ENCODE assay signal across 1 cellular context in the genomic region with DNA sequence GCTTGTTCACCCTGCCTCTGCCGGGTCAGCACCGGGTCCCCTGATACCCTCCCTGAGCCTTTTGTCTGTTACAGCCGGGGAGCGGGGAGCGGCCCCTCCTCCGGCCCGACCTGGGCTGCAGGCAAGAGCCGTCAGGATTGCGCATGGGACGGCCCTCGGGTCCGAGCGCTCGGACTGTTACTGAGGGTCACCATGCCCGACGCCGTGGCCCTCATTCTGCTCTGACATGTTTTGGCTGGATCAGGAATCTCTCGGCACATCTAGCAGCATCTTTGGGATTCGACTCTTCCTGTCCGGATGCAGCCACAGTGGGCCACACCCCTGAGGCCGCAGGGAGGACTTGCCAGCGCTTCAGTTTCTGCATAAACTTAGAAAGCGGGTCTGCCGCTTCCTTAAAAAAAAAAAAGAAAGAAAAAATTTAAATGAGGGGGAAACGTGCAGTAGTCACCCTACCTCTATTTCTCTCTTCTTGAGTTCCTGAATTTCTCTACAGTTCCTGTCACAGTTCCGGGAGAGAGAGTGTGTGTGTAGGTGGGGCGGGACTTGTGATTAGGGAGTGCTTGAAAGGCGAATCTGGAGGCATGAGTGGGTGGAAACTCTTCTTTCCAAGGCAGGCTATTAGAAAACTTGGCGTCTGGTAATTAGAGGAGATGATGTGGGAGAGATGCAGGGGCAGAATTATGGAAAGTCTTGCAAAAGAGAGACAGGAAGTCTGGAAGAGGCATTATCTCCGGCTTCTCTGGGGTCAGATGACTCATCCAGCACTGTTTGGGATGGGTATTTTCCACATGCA.
TF ChIP-seq lines count a peak whose summit lies in the region.

No MANE protein-coding gene starts in this region.

TF ChIP-seq in K562, 482 proteins besides CTCF, POLR2A, EP300 and RAD21 (continued from another document and continues in another):
- TF ChIP-seq, protein P1, sequence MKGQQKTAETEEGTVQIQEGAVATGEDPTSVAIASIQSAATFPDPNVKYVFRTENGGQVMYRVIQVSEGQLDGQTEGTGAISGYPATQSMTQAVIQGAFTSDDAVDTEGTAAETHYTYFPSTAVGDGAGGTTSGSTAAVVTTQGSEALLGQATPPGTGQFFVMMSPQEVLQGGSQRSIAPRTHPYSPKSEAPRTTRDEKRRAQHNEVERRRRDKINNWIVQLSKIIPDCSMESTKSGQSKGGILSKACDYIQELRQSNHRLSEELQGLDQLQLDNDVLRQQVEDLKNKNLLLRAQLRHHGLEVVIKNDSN (CRISPR knock-in tag; IDR thresholded peaks at IDR 0.05), result peak; percentile 2; the same call in 1 of the 2 replicates
- TF ChIP-seq PML (IDR thresholded peaks at IDR 0.05; ENCODE audit: low read length), result no peak
- TF ChIP-seq MAZ (CRISPR knock-in tag; conservative IDR thresholded peaks at IDR 0.05 in 1 of 2, IDR thresholded peaks at IDR 0.05 in 1 of 2), result no peak
- TF ChIP-seq, protein P2, sequence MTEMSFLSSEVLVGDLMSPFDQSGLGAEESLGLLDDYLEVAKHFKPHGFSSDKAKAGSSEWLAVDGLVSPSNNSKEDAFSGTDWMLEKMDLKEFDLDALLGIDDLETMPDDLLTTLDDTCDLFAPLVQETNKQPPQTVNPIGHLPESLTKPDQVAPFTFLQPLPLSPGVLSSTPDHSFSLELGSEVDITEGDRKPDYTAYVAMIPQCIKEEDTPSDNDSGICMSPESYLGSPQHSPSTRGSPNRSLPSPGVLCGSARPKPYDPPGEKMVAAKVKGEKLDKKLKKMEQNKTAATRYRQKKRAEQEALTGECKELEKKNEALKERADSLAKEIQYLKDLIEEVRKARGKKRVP (CRISPR knock-in tag; IDR thresholded peaks at IDR 0.05), result no peak
- TF ChIP-seq CREB1 (IDR thresholded peaks at IDR 0.05), result 0 out of 2 replicates have a peak, but pooled peaks have one; percentile 7
- TF ChIP-seq CREB1 (CRISPR knock-in tag; IDR thresholded peaks at IDR 0.05), result no peak
- TF ChIP-seq NCOA1 (IDR thresholded peaks at IDR 0.05; ENCODE audit: low read depth), result 0 out of 2 replicates have a peak, but pooled peaks have one; percentile 40
- TF ChIP-seq HDAC3 (IDR thresholded peaks at IDR 0.05; ENCODE audit: borderline replicate concordance, partially characterized antibody), result peak; percentile 19
- no peak for TF ChIP-seq ETS2 (tag; IDR thresholded peaks at IDR 0.05; ENCODE audit: borderline replicate concordance, poor library complexity, severe bottlenecking)
- peak; percentile 51 for TF ChIP-seq FIP1L1 (IDR thresholded peaks at IDR 0.05; ENCODE audit: low read depth, low read length, poor library complexity, severe bottlenecking)
- TF ChIP-seq HMG20B (CRISPR knock-in tag; IDR thresholded peaks at IDR 0.05), result no peak
- no peak for TF ChIP-seq RBM14 (IDR thresholded peaks at IDR 0.05; ENCODE audit: borderline replicate concordance, insufficient read depth, low read depth, low read length)
- TF ChIP-seq POLR2AphosphoS2 (IDR thresholded peaks at IDR 0.05; ENCODE audit: low read length), result no peak
- no peak for TF ChIP-seq MTA2 (IDR thresholded peaks at IDR 0.05; ENCODE audit: low read depth)
- TF ChIP-seq, protein P3, sequence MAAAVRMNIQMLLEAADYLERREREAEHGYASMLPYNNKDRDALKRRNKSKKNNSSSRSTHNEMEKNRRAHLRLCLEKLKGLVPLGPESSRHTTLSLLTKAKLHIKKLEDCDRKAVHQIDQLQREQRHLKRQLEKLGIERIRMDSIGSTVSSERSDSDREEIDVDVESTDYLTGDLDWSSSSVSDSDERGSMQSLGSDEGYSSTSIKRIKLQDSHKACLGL (CRISPR knock-in tag; IDR thresholded peaks at IDR 0.05; ENCODE audit: borderline replicate concordance, poor library complexity, severe bottlenecking), result no peak
- TF ChIP-seq, protein P4, sequence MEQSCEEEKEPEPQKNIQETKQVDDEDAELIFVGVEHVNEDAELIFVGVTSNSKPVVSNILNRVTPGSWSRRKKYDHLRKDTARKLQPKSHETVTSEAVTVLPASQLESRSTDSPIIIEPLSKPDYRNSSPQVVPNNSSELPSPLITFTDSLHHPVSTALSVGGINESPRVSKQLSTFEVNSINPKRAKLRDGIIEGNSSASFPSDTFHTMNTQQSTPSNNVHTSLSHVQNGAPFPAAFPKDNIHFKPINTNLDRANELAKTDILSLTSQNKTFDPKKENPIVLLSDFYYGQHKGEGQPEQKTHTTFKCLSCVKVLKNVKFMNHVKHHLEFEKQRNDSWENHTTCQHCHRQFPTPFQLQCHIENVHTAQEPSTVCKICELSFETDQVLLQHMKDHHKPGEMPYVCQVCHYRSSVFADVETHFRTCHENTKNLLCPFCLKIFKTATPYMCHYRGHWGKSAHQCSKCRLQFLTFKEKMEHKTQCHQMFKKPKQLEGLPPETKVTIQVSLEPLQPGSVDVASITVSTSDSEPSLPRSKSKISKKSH (CRISPR knock-in tag; IDR thresholded peaks at IDR 0.05), result no peak
- TF ChIP-seq FOXK2 (conservative IDR thresholded peaks at IDR 0.05 in 1 of 2, IDR thresholded peaks at IDR 0.05 in 1 of 2; ENCODE audit: low read depth in 2 of 2), result no peak
- no peak for TF ChIP-seq HOXB6 (CRISPR knock-in tag; IDR thresholded peaks at IDR 0.05; ENCODE audit: borderline replicate concordance)
- TF ChIP-seq EP400 (IDR thresholded peaks at IDR 0.05), result peak; percentile 54
- TF ChIP-seq, protein P5, sequence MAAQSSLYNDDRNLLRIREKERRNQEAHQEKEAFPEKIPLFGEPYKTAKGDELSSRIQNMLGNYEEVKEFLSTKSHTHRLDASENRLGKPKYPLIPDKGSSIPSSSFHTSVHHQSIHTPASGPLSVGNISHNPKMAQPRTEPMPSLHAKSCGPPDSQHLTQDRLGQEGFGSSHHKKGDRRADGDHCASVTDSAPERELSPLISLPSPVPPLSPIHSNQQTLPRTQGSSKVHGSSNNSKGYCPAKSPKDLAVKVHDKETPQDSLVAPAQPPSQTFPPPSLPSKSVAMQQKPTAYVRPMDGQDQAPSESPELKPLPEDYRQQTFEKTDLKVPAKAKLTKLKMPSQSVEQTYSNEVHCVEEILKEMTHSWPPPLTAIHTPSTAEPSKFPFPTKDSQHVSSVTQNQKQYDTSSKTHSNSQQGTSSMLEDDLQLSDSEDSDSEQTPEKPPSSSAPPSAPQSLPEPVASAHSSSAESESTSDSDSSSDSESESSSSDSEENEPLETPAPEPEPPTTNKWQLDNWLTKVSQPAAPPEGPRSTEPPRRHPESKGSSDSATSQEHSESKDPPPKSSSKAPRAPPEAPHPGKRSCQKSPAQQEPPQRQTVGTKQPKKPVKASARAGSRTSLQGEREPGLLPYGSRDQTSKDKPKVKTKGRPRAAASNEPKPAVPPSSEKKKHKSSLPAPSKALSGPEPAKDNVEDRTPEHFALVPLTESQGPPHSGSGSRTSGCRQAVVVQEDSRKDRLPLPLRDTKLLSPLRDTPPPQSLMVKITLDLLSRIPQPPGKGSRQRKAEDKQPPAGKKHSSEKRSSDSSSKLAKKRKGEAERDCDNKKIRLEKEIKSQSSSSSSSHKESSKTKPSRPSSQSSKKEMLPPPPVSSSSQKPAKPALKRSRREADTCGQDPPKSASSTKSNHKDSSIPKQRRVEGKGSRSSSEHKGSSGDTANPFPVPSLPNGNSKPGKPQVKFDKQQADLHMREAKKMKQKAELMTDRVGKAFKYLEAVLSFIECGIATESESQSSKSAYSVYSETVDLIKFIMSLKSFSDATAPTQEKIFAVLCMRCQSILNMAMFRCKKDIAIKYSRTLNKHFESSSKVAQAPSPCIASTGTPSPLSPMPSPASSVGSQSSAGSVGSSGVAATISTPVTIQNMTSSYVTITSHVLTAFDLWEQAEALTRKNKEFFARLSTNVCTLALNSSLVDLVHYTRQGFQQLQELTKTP (IDR thresholded peaks at IDR 0.05; ENCODE audit: low read depth in 1 of 2, partially characterized antibody in 2 of 2), result no peak
- TF ChIP-seq NR2F6 (CRISPR knock-in tag; IDR thresholded peaks at IDR 0.05), result no peak
- no peak for TF ChIP-seq SNRNP70 (optimal IDR thresholded peaks at IDR 0.05; ENCODE audit: low read depth, low read length)
- TF ChIP-seq, protein P6, sequence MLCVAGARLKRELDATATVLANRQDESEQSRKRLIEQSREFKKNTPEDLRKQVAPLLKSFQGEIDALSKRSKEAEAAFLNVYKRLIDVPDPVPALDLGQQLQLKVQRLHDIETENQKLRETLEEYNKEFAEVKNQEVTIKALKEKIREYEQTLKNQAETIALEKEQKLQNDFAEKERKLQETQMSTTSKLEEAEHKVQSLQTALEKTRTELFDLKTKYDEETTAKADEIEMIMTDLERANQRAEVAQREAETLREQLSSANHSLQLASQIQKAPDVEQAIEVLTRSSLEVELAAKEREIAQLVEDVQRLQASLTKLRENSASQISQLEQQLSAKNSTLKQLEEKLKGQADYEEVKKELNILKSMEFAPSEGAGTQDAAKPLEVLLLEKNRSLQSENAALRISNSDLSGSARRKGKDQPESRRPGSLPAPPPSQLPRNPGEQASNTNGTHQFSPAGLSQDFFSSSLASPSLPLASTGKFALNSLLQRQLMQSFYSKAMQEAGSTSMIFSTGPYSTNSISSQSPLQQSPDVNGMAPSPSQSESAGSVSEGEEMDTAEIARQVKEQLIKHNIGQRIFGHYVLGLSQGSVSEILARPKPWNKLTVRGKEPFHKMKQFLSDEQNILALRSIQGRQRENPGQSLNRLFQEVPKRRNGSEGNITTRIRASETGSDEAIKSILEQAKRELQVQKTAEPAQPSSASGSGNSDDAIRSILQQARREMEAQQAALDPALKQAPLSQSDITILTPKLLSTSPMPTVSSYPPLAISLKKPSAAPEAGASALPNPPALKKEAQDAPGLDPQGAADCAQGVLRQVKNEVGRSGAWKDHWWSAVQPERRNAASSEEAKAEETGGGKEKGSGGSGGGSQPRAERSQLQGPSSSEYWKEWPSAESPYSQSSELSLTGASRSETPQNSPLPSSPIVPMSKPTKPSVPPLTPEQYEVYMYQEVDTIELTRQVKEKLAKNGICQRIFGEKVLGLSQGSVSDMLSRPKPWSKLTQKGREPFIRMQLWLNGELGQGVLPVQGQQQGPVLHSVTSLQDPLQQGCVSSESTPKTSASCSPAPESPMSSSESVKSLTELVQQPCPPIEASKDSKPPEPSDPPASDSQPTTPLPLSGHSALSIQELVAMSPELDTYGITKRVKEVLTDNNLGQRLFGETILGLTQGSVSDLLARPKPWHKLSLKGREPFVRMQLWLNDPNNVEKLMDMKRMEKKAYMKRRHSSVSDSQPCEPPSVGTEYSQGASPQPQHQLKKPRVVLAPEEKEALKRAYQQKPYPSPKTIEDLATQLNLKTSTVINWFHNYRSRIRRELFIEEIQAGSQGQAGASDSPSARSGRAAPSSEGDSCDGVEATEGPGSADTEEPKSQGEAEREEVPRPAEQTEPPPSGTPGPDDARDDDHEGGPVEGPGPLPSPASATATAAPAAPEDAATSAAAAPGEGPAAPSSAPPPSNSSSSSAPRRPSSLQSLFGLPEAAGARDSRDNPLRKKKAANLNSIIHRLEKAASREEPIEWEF (CRISPR knock-in tag; IDR thresholded peaks at IDR 0.05), result no peak
- TF ChIP-seq, protein P7, sequence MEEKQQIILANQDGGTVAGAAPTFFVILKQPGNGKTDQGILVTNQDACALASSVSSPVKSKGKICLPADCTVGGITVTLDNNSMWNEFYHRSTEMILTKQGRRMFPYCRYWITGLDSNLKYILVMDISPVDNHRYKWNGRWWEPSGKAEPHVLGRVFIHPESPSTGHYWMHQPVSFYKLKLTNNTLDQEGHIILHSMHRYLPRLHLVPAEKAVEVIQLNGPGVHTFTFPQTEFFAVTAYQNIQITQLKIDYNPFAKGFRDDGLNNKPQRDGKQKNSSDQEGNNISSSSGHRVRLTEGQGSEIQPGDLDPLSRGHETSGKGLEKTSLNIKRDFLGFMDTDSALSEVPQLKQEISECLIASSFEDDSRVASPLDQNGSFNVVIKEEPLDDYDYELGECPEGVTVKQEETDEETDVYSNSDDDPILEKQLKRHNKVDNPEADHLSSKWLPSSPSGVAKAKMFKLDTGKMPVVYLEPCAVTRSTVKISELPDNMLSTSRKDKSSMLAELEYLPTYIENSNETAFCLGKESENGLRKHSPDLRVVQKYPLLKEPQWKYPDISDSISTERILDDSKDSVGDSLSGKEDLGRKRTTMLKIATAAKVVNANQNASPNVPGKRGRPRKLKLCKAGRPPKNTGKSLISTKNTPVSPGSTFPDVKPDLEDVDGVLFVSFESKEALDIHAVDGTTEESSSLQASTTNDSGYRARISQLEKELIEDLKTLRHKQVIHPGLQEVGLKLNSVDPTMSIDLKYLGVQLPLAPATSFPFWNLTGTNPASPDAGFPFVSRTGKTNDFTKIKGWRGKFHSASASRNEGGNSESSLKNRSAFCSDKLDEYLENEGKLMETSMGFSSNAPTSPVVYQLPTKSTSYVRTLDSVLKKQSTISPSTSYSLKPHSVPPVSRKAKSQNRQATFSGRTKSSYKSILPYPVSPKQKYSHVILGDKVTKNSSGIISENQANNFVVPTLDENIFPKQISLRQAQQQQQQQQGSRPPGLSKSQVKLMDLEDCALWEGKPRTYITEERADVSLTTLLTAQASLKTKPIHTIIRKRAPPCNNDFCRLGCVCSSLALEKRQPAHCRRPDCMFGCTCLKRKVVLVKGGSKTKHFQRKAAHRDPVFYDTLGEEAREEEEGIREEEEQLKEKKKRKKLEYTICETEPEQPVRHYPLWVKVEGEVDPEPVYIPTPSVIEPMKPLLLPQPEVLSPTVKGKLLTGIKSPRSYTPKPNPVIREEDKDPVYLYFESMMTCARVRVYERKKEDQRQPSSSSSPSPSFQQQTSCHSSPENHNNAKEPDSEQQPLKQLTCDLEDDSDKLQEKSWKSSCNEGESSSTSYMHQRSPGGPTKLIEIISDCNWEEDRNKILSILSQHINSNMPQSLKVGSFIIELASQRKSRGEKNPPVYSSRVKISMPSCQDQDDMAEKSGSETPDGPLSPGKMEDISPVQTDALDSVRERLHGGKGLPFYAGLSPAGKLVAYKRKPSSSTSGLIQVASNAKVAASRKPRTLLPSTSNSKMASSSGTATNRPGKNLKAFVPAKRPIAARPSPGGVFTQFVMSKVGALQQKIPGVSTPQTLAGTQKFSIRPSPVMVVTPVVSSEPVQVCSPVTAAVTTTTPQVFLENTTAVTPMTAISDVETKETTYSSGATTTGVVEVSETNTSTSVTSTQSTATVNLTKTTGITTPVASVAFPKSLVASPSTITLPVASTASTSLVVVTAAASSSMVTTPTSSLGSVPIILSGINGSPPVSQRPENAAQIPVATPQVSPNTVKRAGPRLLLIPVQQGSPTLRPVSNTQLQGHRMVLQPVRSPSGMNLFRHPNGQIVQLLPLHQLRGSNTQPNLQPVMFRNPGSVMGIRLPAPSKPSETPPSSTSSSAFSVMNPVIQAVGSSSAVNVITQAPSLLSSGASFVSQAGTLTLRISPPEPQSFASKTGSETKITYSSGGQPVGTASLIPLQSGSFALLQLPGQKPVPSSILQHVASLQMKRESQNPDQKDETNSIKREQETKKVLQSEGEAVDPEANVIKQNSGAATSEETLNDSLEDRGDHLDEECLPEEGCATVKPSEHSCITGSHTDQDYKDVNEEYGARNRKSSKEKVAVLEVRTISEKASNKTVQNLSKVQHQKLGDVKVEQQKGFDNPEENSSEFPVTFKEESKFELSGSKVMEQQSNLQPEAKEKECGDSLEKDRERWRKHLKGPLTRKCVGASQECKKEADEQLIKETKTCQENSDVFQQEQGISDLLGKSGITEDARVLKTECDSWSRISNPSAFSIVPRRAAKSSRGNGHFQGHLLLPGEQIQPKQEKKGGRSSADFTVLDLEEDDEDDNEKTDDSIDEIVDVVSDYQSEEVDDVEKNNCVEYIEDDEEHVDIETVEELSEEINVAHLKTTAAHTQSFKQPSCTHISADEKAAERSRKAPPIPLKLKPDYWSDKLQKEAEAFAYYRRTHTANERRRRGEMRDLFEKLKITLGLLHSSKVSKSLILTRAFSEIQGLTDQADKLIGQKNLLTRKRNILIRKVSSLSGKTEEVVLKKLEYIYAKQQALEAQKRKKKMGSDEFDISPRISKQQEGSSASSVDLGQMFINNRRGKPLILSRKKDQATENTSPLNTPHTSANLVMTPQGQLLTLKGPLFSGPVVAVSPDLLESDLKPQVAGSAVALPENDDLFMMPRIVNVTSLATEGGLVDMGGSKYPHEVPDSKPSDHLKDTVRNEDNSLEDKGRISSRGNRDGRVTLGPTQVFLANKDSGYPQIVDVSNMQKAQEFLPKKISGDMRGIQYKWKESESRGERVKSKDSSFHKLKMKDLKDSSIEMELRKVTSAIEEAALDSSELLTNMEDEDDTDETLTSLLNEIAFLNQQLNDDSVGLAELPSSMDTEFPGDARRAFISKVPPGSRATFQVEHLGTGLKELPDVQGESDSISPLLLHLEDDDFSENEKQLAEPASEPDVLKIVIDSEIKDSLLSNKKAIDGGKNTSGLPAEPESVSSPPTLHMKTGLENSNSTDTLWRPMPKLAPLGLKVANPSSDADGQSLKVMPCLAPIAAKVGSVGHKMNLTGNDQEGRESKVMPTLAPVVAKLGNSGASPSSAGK (IDR thresholded peaks at IDR 0.05), result no peak
